Comparison of ENCODE assay signal across 8 cellular contexts in genomic region chr12:112937741-112938719, GRCh38. TPM values are rescaled to one million over a fixed set of nuclear protein-coding genes. Genes with fewer than 3 reads are reported as not detected.
A peak's percentile ranks its signal among the peaks of the same experiment; 100 is the strongest.
DNase-seq lines count a peak whose midpoint lies in the region; ATAC-seq lines count a peak whose summit lies in the region.

OAS3 (plus strand) TSS chr12:112938474; CDS start chr12:112938531, 57 bp downstream.

- H3K27ac ChIP-seq in mesendoderm (ENCODE audit: low read depth, low read length): no peak within 1 kb of the TSS

- H3K23ac ChIP-seq in mesendoderm (ENCODE audit: low read length): no peak within 1 kb of the TSS

- no peak within 1 kb of the TSS for H3K4ac ChIP-seq in mesendoderm (ENCODE audit: low read depth, low read length)

- H3K79me1 ChIP-seq in mesendoderm (ENCODE audit: low read length): no peaks in the 10 kb centered on the region

- 100% methylated on average over 2 of the region's 50 CpGs for WGBS in mesendoderm (ENCODE audit: extremely low coverage, insufficient coverage, low lambda C conversion rate)

- H3K27me3 ChIP-seq in endocrine pancreas (ENCODE audit: control insufficient read depth, insufficient read depth, low read length) (no peaks in the 10 kb centered on the region), mesendoderm (ENCODE audit: insufficient read depth, low read length, poor library complexity) (peaks cover 2% of the 10 kb centered on the region)

- DNase-seq in COR-L47 (lab: John Stamatoyannopoulos, UW) (peak; percentile 79), GOT3 (lab: John Stamatoyannopoulos, UW) (peak; percentile 43), NCI-H510A treated with DMSO at 0.1 percent for 48 hours (lab: John Stamatoyannopoulos, UW) (peak; percentile 69), mesendoderm (peak; percentile 16)
- DNase-seq in activated CD8-positive, alpha-beta memory T cell treated with anti-CD3 and anti-CD28 coated beads for 4 hours (ENCODE audit: low read depth in 2 of 2): peak; percentile 38 to 66
- DNase-seq in stimulated activated CD8-positive, alpha-beta memory T cell treated with anti-CD3 and anti-CD28 coated beads, Interleukin-12 subunit alpha, Interleukin-12 subunit beta, amount 100 ng/mL, for 24 hours (ENCODE audit: extremely low read depth): peak; percentile 15

- H2BK15ac ChIP-seq in mesendoderm (replicated peaks; ENCODE audit: low read depth): no peak within 1 kb of the TSS

- peak within 1 kb of the TSS; percentile 47 for H3K9ac ChIP-seq in endocrine pancreas (ENCODE audit: control insufficient read depth, insufficient read depth, low read length)
- H3K9ac ChIP-seq in mesendoderm (ENCODE audit: low read length): peak within 1 kb of the TSS; percentile 56

- H3K79me2 ChIP-seq in mesendoderm (ENCODE audit: control insufficient read depth, insufficient read depth, low read length): no peaks in the 10 kb centered on the region

- H2BK120ac ChIP-seq in mesendoderm (ENCODE audit: low read depth, low read length): no peak within 1 kb of the TSS

- no peak within 1 kb of the TSS for H2BK5ac ChIP-seq in mesendoderm (ENCODE audit: low read length)

- no peak for ATAC-seq in GM21619 (IDR thresholded peaks at IDR 0.05; ENCODE audit: unreplicated experiment)

- H3K4me1 ChIP-seq in endocrine pancreas (ENCODE audit: control insufficient read depth, insufficient read depth, low read length) (no peaks in the 10 kb centered on the region), mesendoderm (ENCODE audit: control insufficient read depth, low read depth, low read length) (no peaks in the 10 kb centered on the region)

- H3K4me3 ChIP-seq in endocrine pancreas (ENCODE audit: control insufficient read depth, insufficient read depth, low read length) (peak within 1 kb of the TSS; percentile 81), mesendoderm (ENCODE audit: low read length) (peak within 1 kb of the TSS; percentile 22)

- H3K9me3 ChIP-seq in endocrine pancreas (ENCODE audit: control insufficient read depth, low read length): no peaks in the 10 kb centered on the region

- H3K36me3 ChIP-seq in endocrine pancreas (ENCODE audit: control insufficient read depth, insufficient read depth, low read length) (no peaks in the 10 kb centered on the region), mesendoderm (ENCODE audit: control insufficient read depth, insufficient read depth, low read length) (no peaks in the 10 kb centered on the region)

- no peak within 1 kb of the TSS for H3K18ac ChIP-seq in mesendoderm (ENCODE audit: low read length)

- H4K5ac ChIP-seq in mesendoderm (ENCODE audit: low read length): no peak within 1 kb of the TSS

- H3K56ac ChIP-seq in mesendoderm (ENCODE audit: low read length): peak within 1 kb of the TSS; percentile 76

- no peak within 1 kb of the TSS for H2AK5ac ChIP-seq in mesendoderm (ENCODE audit: low read length)

- peak within 1 kb of the TSS; percentile 51 for H3K4me2 ChIP-seq in mesendoderm (ENCODE audit: low read length)

- H4K8ac ChIP-seq in mesendoderm (ENCODE audit: low read depth, low read length): no peak within 1 kb of the TSS

RNA-seq across cellular contexts. Expression of gene OAS3, which starts in this region (rescaled TPM):
- polyA plus RNA-seq in mesendoderm (2013, experiment 1 of 2): 0.39 TPM
- 0.46 TPM for polyA plus RNA-seq in mesendoderm (2013, experiment 2 of 2)

Comparison
In these comparisons a context has a peak if more than half of its experiments do, and no peak if none do; other contexts are left out.
1. DNase-seq: peak in every context shown above with its lines; median percentile 79 in COR-L47; 69 in NCI-H510A treated with DMSO at 0.1 percent for 48 hours; 52 in activated CD8-positive, alpha-beta memory T cell treated with anti-CD3 and anti-CD28 coated beads for 4 hours; 43 in GOT3; 16 in mesendoderm; 15 in stimulated activated CD8-positive, alpha-beta memory T cell treated with anti-CD3 and anti-CD28 coated beads, Interleukin-12 subunit alpha, Interleukin-12 subunit beta, amount 100 ng/mL, for 24 hours.